Comparison of ENCODE assay signal across 9 cellular contexts in the genomic region with DNA sequence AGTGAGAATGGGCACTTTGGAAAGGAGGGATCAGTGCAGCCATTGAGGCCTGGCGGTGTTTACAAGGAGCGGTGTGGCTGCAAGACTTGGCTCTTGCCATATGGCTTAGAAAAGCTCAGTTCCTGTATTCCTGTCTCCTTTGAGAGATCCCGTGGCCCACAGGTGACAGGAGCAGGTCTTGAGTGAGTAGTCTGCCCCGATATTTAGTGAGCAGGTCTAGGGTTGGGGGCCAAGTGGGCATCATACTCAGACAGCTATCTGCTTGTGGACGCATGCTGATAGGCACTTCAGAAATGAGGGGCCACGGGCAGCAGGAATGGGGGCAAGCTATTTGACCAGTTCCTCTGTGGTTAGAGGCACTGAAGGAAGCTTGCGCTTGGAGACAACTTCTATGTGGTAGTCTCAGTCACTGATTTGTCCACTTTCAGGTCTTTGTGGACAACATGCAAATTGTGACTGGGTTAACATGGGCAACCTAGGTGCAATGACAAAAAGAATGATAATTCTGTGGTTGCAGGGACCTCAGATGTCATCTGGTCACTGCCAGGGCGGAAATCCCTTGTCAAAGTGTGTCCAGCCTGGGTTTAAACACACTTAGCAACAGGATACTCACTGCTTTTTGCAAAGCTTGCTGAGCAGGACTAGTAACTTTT. TPM values are rescaled to one million over a fixed set of nuclear protein-coding genes. Genes with fewer than 3 reads are reported as not detected.
DNase-seq lines count a peak whose midpoint lies in the region; ATAC-seq and TF ChIP-seq lines count a peak whose summit lies in the region.
"Had no signal": no experiment of that assay in that cellular context is flagged by ENCODE, and none has a peak within 500 bp of the region (broad histone marks: within the 10 kb centered on the region; RNA-seq: fewer than 3 reads in every experiment).

No MANE protein-coding gene starts in this region.

- intact Hi-C loops in A673 (cut with micrococcal nuclease; ENCODE audit: unreplicated experiment) (no loop called here), adrenal gland (cut with DNase I) (no loop called here)

- TF ChIP-seq CTCF in A673 (conservative IDR thresholded peaks at IDR 0.05; ENCODE audit: low read depth, low read length) = no peak
- TF ChIP-seq CTCF in HFF-Myc (IDR thresholded peaks at IDR 0.05; ENCODE audit: low read depth, low read length, missing control alignments) = no peak
- no peak for TF ChIP-seq CTCF in astrocyte of the cerebellum (IDR thresholded peaks at IDR 0.05; ENCODE audit: low read depth, low read length, missing control alignments)
- TF ChIP-seq CTCF in lung (IDR thresholded peaks at IDR 0.05; ENCODE audit: control extremely low read depth, extremely low read depth) = no peak
- TF ChIP-seq CTCF in adrenal gland (IDR thresholded peaks at IDR 0.05) = no peak

- peaks cover 21% of the 10 kb centered on the region for H3K36me3 ChIP-seq in A673 (ENCODE audit: insufficient read depth, low read length, poor library complexity, severe bottlenecking)
- H3K36me3 ChIP-seq in lung (ENCODE audit: control insufficient read depth in 2 of 2, insufficient read depth in 2 of 2, low read length in 2 of 2) = peaks cover 11 to 20% of the 10 kb centered on the region in 2 donors
- H3K36me3 ChIP-seq in adrenal gland (replicated peaks in 1 of 2) = peaks cover 0 to 21% of the 10 kb centered on the region in 2 donors

- H3K4me1 ChIP-seq in A673 (ENCODE audit: insufficient read depth, low read length, poor library complexity, severe bottlenecking) (peaks cover 5% of the 10 kb centered on the region), lung (ENCODE audit: control insufficient read depth in 2 of 2, insufficient read depth in 2 of 2, low read length in 2 of 2) (peaks cover 3 to 6% of the 10 kb centered on the region in 2 donors), adrenal gland (replicated peaks in 1 of 2) (peaks cover 7 to 14% of the 10 kb centered on the region in 2 donors)

- CTCF ChIA-PET in A673 (lab: Charles Lee) = interaction anchor here (0.6 kb wide), 1 partner anchor 553 kb away, joined by 4 read pairs; no protein-coding TSS in a partner anchor

- peak overlapping the region; percentile 78 for H3K27ac ChIP-seq in A673 (ENCODE audit: low read depth, low read length, poor library complexity, severe bottlenecking)
- H3K27ac ChIP-seq in lung (ENCODE audit: low read depth in 1 of 2, low read length in 1 of 2) = no peak overlapping the region
- H3K27ac ChIP-seq in adrenal gland = no peak overlapping the region

- DNase-seq in A673 (ENCODE audit: low spot score) = no peak
- no peak for DNase-seq in HFF-Myc (ENCODE audit: extremely low read depth, low read depth)
- no peak for DNase-seq in astrocyte of the cerebellum (ENCODE audit: low read depth)
- no peak for DNase-seq in lung (ENCODE audit: low spot score)
- no peak for DNase-seq in activated gamma-delta T cell (lab: John Stamatoyannopoulos, UW)
- no peak for DNase-seq in adrenal gland

- 62 to 66% methylated on average over 8 of the region's 8 CpGs for WGBS in lung, 2 donors
- 61 to 82% (median 81%) methylated on average over 6 to 8 of the region's 8 CpGs for WGBS in adrenal gland, 4 donors

- BruUV-seq in A673 (replicated peaks; lab: Mats Ljungman, UMichigan) = TSS peak; percentile 48

- TF ChIP-seq POLR2A in adrenal gland (IDR thresholded peaks at IDR 0.05) = no peak

- POLR2A ChIA-PET in A673 (lab: Charles Lee; ENCODE audit: low non-redundant PET) = no interaction called here

- no peaks in the 10 kb centered on the region for H3K9me3 ChIP-seq in A673 (ENCODE audit: low read depth, low read length, poor library complexity, severe bottlenecking)
- no peaks in the 10 kb centered on the region for H3K9me3 ChIP-seq in lung (ENCODE audit: control insufficient read depth in 2 of 2, insufficient read depth in 1 of 2, low read length in 1 of 2)
- no peaks in the 10 kb centered on the region for H3K9me3 ChIP-seq in adrenal gland (replicated peaks in 1 of 3)

- in situ Hi-C loops in astrocyte of the cerebellum (cut with HindIII; ENCODE audit: low sequenced_read_pairs) = no loop called here

- H3K4me3 ChIP-seq in A673 (ENCODE audit: low read depth, low read length, poor library complexity, severe bottlenecking) (peak overlapping the region; percentile 97), HFF-Myc (replicated peaks; ENCODE audit: low read depth, low read length) (peak overlapping the region; percentile 99), astrocyte of the cerebellum (ENCODE audit: low read depth, low read length) (peak overlapping the region; percentile 89), lung (peak overlapping the region; percentile 78), adrenal gland (peak overlapping the region in 2 of 4 donors; percentile 64 to 76)

- ATAC-seq in lung (ENCODE audit: insufficient read depth, low FRiP score) (no peak), GM21737 (IDR thresholded peaks at IDR 0.05; ENCODE audit: unreplicated experiment) (no peak), GM19397 (IDR thresholded peaks at IDR 0.05; ENCODE audit: unreplicated experiment) (no peak)

- H3K27me3 ChIP-seq in A673 (replicated peaks; ENCODE audit: insufficient read depth, low read depth, low read length, poor library complexity) = peaks cover 21% of the 10 kb centered on the region
- no peaks in the 10 kb centered on the region for H3K27me3 ChIP-seq in lung (ENCODE audit: control insufficient read depth, insufficient read depth)
- peaks cover 3% of the 10 kb centered on the region for H3K27me3 ChIP-seq in adrenal gland

RNA-seq across cellular contexts. Expression of a gene that starts 1.1 kb away (rescaled TPM):
- 50.0 and 51.6 TPM in 2 replicates for total RNA-seq in A673 (2021)
- 10 to 100 TPM; 45.2 to 64.2 TPM for total RNA-seq in lung
- 10 to 100 TPM; 73.7 to 88.2 TPM for polyA plus RNA-seq in lung
- 10 to 100 TPM; 27.7 to 70.4 (median 37.0) TPM for total RNA-seq in adrenal gland
- polyA plus RNA-seq in adrenal gland = 10 to 100 TPM; 23.5 to 38.7 (median 26.4) TPM

RNA-seq across cellular contexts. Expression of a gene that starts 29.5 kb away (rescaled TPM):
- total RNA-seq in A673 (2021) = not detected in 2 replicates
- total RNA-seq in lung = under 1 TPM in 1 of 2 donors, not detected in 1; 0.03 TPM
- under 1 TPM in 1 of 2 donors, not detected in 1; 0.01 TPM for polyA plus RNA-seq in lung
- total RNA-seq in adrenal gland = under 1 TPM in 2 of 8 donors, not detected in 6; 0.04 to 0.14 TPM
- polyA plus RNA-seq in adrenal gland = under 1 TPM; under 0.01 to 0.11 (median 0.08) TPM
- total RNA-seq: dermis microvascular lymphatic vessel endothelial cell had no signal
